14 cellular contexts compared by ENCODE assay signal in genomic region chr6:97406633-97407032, GRCh38.
A peak's percentile ranks its signal among the peaks of the same experiment; 100 is the strongest.
DNase-seq lines count a peak whose midpoint lies in the region; ATAC-seq, FAIRE-seq and TF ChIP-seq lines count a peak whose summit lies in the region.
"Had no signal": no experiment of that assay in that cellular context is flagged by ENCODE, and none has a peak within 500 bp of the region (broad histone marks: within the 10 kb centered on the region; RNA-seq: fewer than 3 reads in every experiment).

No MANE protein-coding gene starts in this region.

- CTCF ChIA-PET in A549 (lab: Yijun Ruan, JAX) (no interaction called here), K562 (lab: Yijun Ruan, JAX; ENCODE audit: low intra/inter-chr PET ratio) (no interaction called here)

- no peak for FAIRE-seq in A549 (lab: Jason Lieb, UNC)
- no peak for FAIRE-seq in K562 (lab: Jason Lieb, UNC)

- POLR2A ChIA-PET in A549 (lab: Yijun Ruan, JAX), result no interaction called here
- POLR2A ChIA-PET in K562 (lab: Yijun Ruan, JAX), result interaction anchor here (0.6 kb wide), 1 partner anchor 115 kb away, joined by 4 read pairs; no protein-coding TSS in a partner anchor

- no peak overlapping the region for H2AFZ ChIP-seq in K562 (ENCODE audit: low read depth, low read length)

- H3K9ac ChIP-seq in HUES64 (ENCODE audit: low read depth, low read length) (no peak overlapping the region), K562 (ENCODE audit: insufficient read depth in 1 of 2, low read depth in 2 of 2, low read length in 2 of 2) (no peak overlapping the region), iPS-20b (ENCODE audit: low read depth, low read length) (peak overlapping the region; percentile 33; the same call in 1 of the 2 replicates)
- H3K9ac ChIP-seq: BLaER1 treated with 17β-estradiol and CSF1 and Interleukin-3, amounts not matched to agents 10 nM and 100 nM; KMS-11 had no signal

- H3K27me3 ChIP-seq in HUES64 (ENCODE audit: insufficient read depth, low read length), result no peaks in the 10 kb centered on the region
- no peaks in the 10 kb centered on the region for H3K27me3 ChIP-seq in K562 (ENCODE audit: control insufficient read depth in 2 of 2, insufficient read depth in 2 of 2, low read length in 2 of 2)
- H3K27me3 ChIP-seq in iPS-20b (ENCODE audit: insufficient read depth, low read length), result no peaks in the 10 kb centered on the region
- H3K27me3 ChIP-seq in esophagus muscularis mucosa, result no peaks in the 10 kb centered on the region
- H3K27me3 ChIP-seq: BLaER1 treated with 17β-estradiol and CSF1 and Interleukin-3, amounts not matched to agents 10 nM and 100 nM had no signal

- H3K27ac ChIP-seq in A549 (no peak overlapping the region), HUES64 (ENCODE audit: low read depth, low read length) (peak overlapping the region; percentile 27; the same call in 1 of the 2 replicates), K562 (ENCODE audit: extremely low read depth, low read depth, low read length) (no peak overlapping the region), iPS-20b (ENCODE audit: low read length) (no peak overlapping the region), esophagus muscularis mucosa (replicated peaks in 1 of 4) (no peak overlapping the region)
- H3K27ac ChIP-seq: BLaER1 treated with 17β-estradiol and CSF1 and Interleukin-3, amounts not matched to agents 10 nM and 100 nM; KMS-11 had no signal

- in situ Hi-C loops in K562 (cut with MboI), result no loop called here

- H3K4me2 ChIP-seq in A549 (no peak overlapping the region), K562 (ENCODE audit: insufficient read depth, low read length) (no peak overlapping the region)
- H3K4me2 ChIP-seq: BLaER1 treated with 17β-estradiol and CSF1 and Interleukin-3, amounts not matched to agents 10 nM and 100 nM; KMS-11 had no signal

- H3K9me3 ChIP-seq in A549, result no peaks in the 10 kb centered on the region
- no peaks in the 10 kb centered on the region for H3K9me3 ChIP-seq in HUES64 (ENCODE audit: insufficient read depth, low read depth, low read length)
- H3K9me3 ChIP-seq in K562 (replicated peaks; ENCODE audit: control insufficient read depth, insufficient read depth, low read depth, low read length), result no peaks in the 10 kb centered on the region
- H3K9me3 ChIP-seq in iPS-20b (ENCODE audit: insufficient read depth, low read depth, low read length), result no peaks in the 10 kb centered on the region
- no peaks in the 10 kb centered on the region for H3K9me3 ChIP-seq in esophagus muscularis mucosa
- H3K9me3 ChIP-seq: HAP-1 had no signal

- TF ChIP-seq RAD21 in A549 (conservative IDR thresholded peaks at IDR 0.05 in 1 of 2, IDR thresholded peaks at IDR 0.05 in 1 of 2) (no peak), K562 (CRISPR knock-in tag; conservative IDR thresholded peaks at IDR 0.05 in 1 of 2, IDR thresholded peaks at IDR 0.05 in 1 of 2) (no peak)

- WGBS in A549 (ENCODE audit: missing lambda C conversion rate), result 0% methylated on average over 1 of the region's 1 CpG
- no CpG with 5 or more reads among the region's 1 CpG for WGBS in HUES64
- 0% methylated on average over 1 of the region's 1 CpG for WGBS in K562 (ENCODE audit: insufficient coverage, low coverage, missing lambda C conversion rate)
- WGBS in esophagus muscularis mucosa, result 81% methylated on average over 1 of the region's 1 CpG

- no peak for TF ChIP-seq EP300 in A549 (IDR thresholded peaks at IDR 0.05)
- no peak for TF ChIP-seq EP300 in K562 (IDR thresholded peaks at IDR 0.05; ENCODE audit: low read length)
- TF ChIP-seq EP300 in esophagus muscularis mucosa (IDR thresholded peaks at IDR 0.05), result no peak

- no peaks in the 10 kb centered on the region for H3K4me1 ChIP-seq in A549
- H3K4me1 ChIP-seq in HUES64 (ENCODE audit: insufficient read depth, low read length), result peaks cover 16% of the 10 kb centered on the region; the same call in 1 of the 2 replicates
- H3K4me1 ChIP-seq in K562 (replicated peaks in 1 of 2; ENCODE audit: control insufficient read depth in 2 of 2, insufficient read depth in 2 of 2, low read length in 2 of 2), result no peaks in the 10 kb centered on the region
- peaks cover 2% of the 10 kb centered on the region; the same call in 1 of the 2 replicates for H3K4me1 ChIP-seq in iPS-20b (ENCODE audit: insufficient read depth, low read length)
- H3K4me1 ChIP-seq in esophagus muscularis mucosa, result no peaks in the 10 kb centered on the region
- H3K4me1 ChIP-seq: BLaER1 treated with 17β-estradiol and CSF1 and Interleukin-3, amounts not matched to agents 10 nM and 100 nM; HAP-1 had no signal

- H3K9me1 ChIP-seq in K562 (ENCODE audit: control insufficient read depth, insufficient read depth, low read length), result no peaks in the 10 kb centered on the region

- BruUV-seq in K562 (replicated peaks; lab: Mats Ljungman, UMichigan), result no TSS peak

- TF ChIP-seq CTCF in A549 (IDR thresholded peaks at IDR 0.05) (no peak), K562 (IDR thresholded peaks at IDR 0.05 in 2 of 3, conservative IDR thresholded peaks at IDR 0.05 in 1 of 3; ENCODE audit: insufficient read depth in 2 of 3, low read depth in 1 of 3, low read length in 3 of 3) (no peak), esophagus muscularis mucosa (IDR thresholded peaks at IDR 0.05) (no peak)

- H3K36me3 ChIP-seq in HUES64 (ENCODE audit: insufficient read depth, low read length) (no peaks in the 10 kb centered on the region), K562 (ENCODE audit: control insufficient read depth, insufficient read depth, low read length) (no peaks in the 10 kb centered on the region), iPS-20b (ENCODE audit: insufficient read depth, low read depth, low read length) (no peaks in the 10 kb centered on the region), esophagus muscularis mucosa (no peaks in the 10 kb centered on the region)
- H3K36me3 ChIP-seq: BLaER1 treated with 17β-estradiol and CSF1 and Interleukin-3, amounts not matched to agents 10 nM and 100 nM; HAP-1 had no signal

- H4K20me1 ChIP-seq in K562 (replicated peaks; ENCODE audit: control insufficient read depth, insufficient read depth, low read length), result no peaks in the 10 kb centered on the region
- H4K20me1 ChIP-seq: BLaER1 treated with 17β-estradiol and CSF1 and Interleukin-3, amounts not matched to agents 10 nM and 100 nM had no signal

- TF ChIP-seq POLR2A in A549 (IDR thresholded peaks at IDR 0.05; ENCODE audit: low read length) (no peak), K562 (conservative IDR thresholded peaks at IDR 0.05) (no peak), esophagus muscularis mucosa (IDR thresholded peaks at IDR 0.05; ENCODE audit: low read depth) (no peak)

- H3K4me3 ChIP-seq in A549, result no peak overlapping the region
- no peak overlapping the region for H3K4me3 ChIP-seq in HUES64 (ENCODE audit: low read length)
- no peak overlapping the region for H3K4me3 ChIP-seq in K562
- H3K4me3 ChIP-seq in iPS-20b (ENCODE audit: low read length), result no peak overlapping the region
- no peak overlapping the region for H3K4me3 ChIP-seq in esophagus muscularis mucosa
- H3K4me3 ChIP-seq: BLaER1 treated with 17β-estradiol and CSF1 and Interleukin-3, amounts not matched to agents 10 nM and 100 nM; HAP-1 had no signal

- DNase-seq in A549 (ENCODE audit: low read depth in 1 of 2, low spot score in 1 of 2) (no peak), K562 (ENCODE audit: extremely low read depth in 1 of 4, low spot score in 3 of 4) (no peak), KG1 (lab: John Stamatoyannopoulos, UW) (no peak), esophagus muscularis mucosa (ENCODE audit: extremely low spot score) (no peak)
- DNase-seq: Calu3; CD8-positive, alpha-beta T cell; DMS79 treated with DMSO at 0.1 percent for 48 hours; GF-D8 had no signal

- intact Hi-C loops in K562 (cut with micrococcal nuclease), result no loop called here
- intact Hi-C loops in esophagus muscularis mucosa (cut with DNase I), result no loop called here

- H3K79me2 ChIP-seq in K562 (ENCODE audit: control insufficient read depth, insufficient read depth, low read length), result no peaks in the 10 kb centered on the region

- ATAC-seq in A549 (no peak), K562 (no peak), HG03045 (IDR thresholded peaks at IDR 0.05; ENCODE audit: unreplicated experiment) (no peak)
- ATAC-seq: CD8-positive, alpha-beta T cell had no signal

TF ChIP-seq in A549, 52 proteins besides CTCF, POLR2A, EP300 and RAD21 (continues in another document):
- TF ChIP-seq PHF8 (IDR thresholded peaks at IDR 0.05; ENCODE audit: borderline replicate concordance, low read depth), result no peak
- no peak for TF ChIP-seq CEBPB (IDR thresholded peaks at IDR 0.05)
- peak; percentile 32 for TF ChIP-seq MAFK (IDR thresholded peaks at IDR 0.05; ENCODE audit: partially characterized antibody)
- no peak for TF ChIP-seq ELK1 (IDR thresholded peaks at IDR 0.05; ENCODE audit: low read depth, low read length)

TF ChIP-seq in K562, 482 proteins besides CTCF, POLR2A, EP300 and RAD21:
- TF ChIP-seq MAFG (tag; conservative IDR thresholded peaks at IDR 0.05) (0 out of 2 replicates have a peak, but pooled peaks have one; percentile 26), ZNF316 (IDR thresholded peaks at IDR 0.05) (peak; percentile 82), NFIC (IDR thresholded peaks at IDR 0.05) (no peak), C11orf30 (IDR thresholded peaks at IDR 0.05; ENCODE audit: low read depth) (peak; percentile 63), MAFF (IDR thresholded peaks at IDR 0.05; ENCODE audit: low read length) (peak; percentile 23; the same call in 1 of the 2 replicates)

Comparison
In these comparisons a context has a peak if more than half of its experiments do, and no peak if none do; other contexts are left out.
1. Of the 35 proteins assayed by ChIP-seq in both K562 and A549: peak only in K562: none; only in A549: MAFK; in both: none; in neither: 34.